ENCODE assay signal across 18 cellular contexts in genomic region chr17:68095205-68095811, GRCh38. TPM values are rescaled to one million over a fixed set of nuclear protein-coding genes. Genes with fewer than 3 reads are reported as not detected.
DNase-seq lines count a peak whose midpoint lies in the region; ATAC-seq, FAIRE-seq and TF ChIP-seq lines count a peak whose summit lies in the region.
"Had no signal": no experiment of that assay in that cellular context is flagged by ENCODE, and none has a peak within 500 bp of the region (broad histone marks: within the 10 kb centered on the region; RNA-seq: fewer than 3 reads in every experiment).

No MANE protein-coding gene starts in this region.

- H3K27ac Mint-ChIP-seq in endodermal cell (no peak overlapping the region), osteocyte (ENCODE audit: unreplicated experiment) (no peak overlapping the region), endothelial cell (ENCODE audit: unreplicated experiment) (no peak overlapping the region)
- H3K27ac Mint-ChIP-seq in activated naive CD8-positive, alpha-beta T cell treated with anti-CD3 and anti-CD28 coated beads for 36 hours: no peak overlapping the region
- H3K27ac Mint-ChIP-seq: GM23338, H9 had no signal

- no peak overlapping the region for H3K4me3 ChIP-seq in endodermal cell (ENCODE audit: low read length)
- H3K4me3 ChIP-seq: GM12878, GM23338 had no signal

- peak; percentile 38 for FAIRE-seq in HTR-8/SVneo (lab: Jason Lieb, UNC)
- FAIRE-seq: GM12878 had no signal

- H3K9me3 ChIP-seq in endodermal cell (ENCODE audit: control insufficient read depth, low read length): peaks cover 2% of the 10 kb centered on the region

- no peak overlapping the region for H3K27ac ChIP-seq in endodermal cell (ENCODE audit: low read depth, low read length)

- H3K9ac ChIP-seq in endodermal cell (ENCODE audit: extremely low read depth, low read length, poor library complexity, severe bottlenecking): no peak overlapping the region

- H3K36me3 ChIP-seq in endodermal cell (ENCODE audit: control insufficient read depth, insufficient read depth, low read length): no peaks in the 10 kb centered on the region

- peaks cover 13% of the 10 kb centered on the region for H3K9me3 Mint-ChIP-seq in endodermal cell
- no peaks in the 10 kb centered on the region for H3K9me3 Mint-ChIP-seq in osteocyte (ENCODE audit: unreplicated experiment)
- H3K9me3 Mint-ChIP-seq in endothelial cell (ENCODE audit: unreplicated experiment): no peaks in the 10 kb centered on the region
- no peaks in the 10 kb centered on the region for H3K9me3 Mint-ChIP-seq in activated naive CD8-positive, alpha-beta T cell treated with anti-CD3 and anti-CD28 coated beads for 36 hours
- H3K9me3 Mint-ChIP-seq: CD4-positive, alpha-beta memory T cell had no signal

- H3K27me3 Mint-ChIP-seq in endodermal cell (ENCODE audit: insufficient read depth) (peaks cover 15% of the 10 kb centered on the region), osteocyte (ENCODE audit: unreplicated experiment) (no peaks in the 10 kb centered on the region), endothelial cell (ENCODE audit: unreplicated experiment) (no peaks in the 10 kb centered on the region)
- H3K27me3 Mint-ChIP-seq in activated naive CD8-positive, alpha-beta T cell treated with anti-CD3 and anti-CD28 coated beads for 36 hours: no peaks in the 10 kb centered on the region
- H3K27me3 Mint-ChIP-seq: CD4-positive, alpha-beta memory T cell had no signal

- WGBS in endodermal cell (ENCODE audit: insufficient coverage in 1 of 2, insufficient read length in 1 of 2), 2 experiments: 91 to 94% methylated on average over 8 to 10 of the region's 10 CpGs

- H3K4me3 Mint-ChIP-seq in endodermal cell (no peak overlapping the region), osteocyte (ENCODE audit: unreplicated experiment) (no peak overlapping the region), endothelial cell (ENCODE audit: unreplicated experiment) (no peak overlapping the region)
- no peak overlapping the region for H3K4me3 Mint-ChIP-seq in activated naive CD8-positive, alpha-beta T cell treated with anti-CD3 and anti-CD28 coated beads for 36 hours
- H3K4me3 Mint-ChIP-seq: CD4-positive, alpha-beta memory T cell; GM23338; H9 had no signal

- H3K4me1 Mint-ChIP-seq in endodermal cell: no peaks in the 10 kb centered on the region
- peaks cover 8% of the 10 kb centered on the region for H3K4me1 Mint-ChIP-seq in osteocyte (ENCODE audit: unreplicated experiment)
- H3K4me1 Mint-ChIP-seq in endothelial cell (ENCODE audit: unreplicated experiment): no peaks in the 10 kb centered on the region
- no peaks in the 10 kb centered on the region for H3K4me1 Mint-ChIP-seq in activated naive CD8-positive, alpha-beta T cell treated with anti-CD3 and anti-CD28 coated beads for 36 hours
- H3K4me1 Mint-ChIP-seq: GM23338, H9 had no signal

- H3K27me3 ChIP-seq in endodermal cell (ENCODE audit: control insufficient read depth, insufficient read depth, low read length, poor library complexity, severe bottlenecking): no peaks in the 10 kb centered on the region

- no peaks in the 10 kb centered on the region for H3K4me1 ChIP-seq in endodermal cell (ENCODE audit: control insufficient read depth, insufficient read depth, low read length)

- TF ChIP-seq CTCF in endodermal cell (conservative IDR thresholded peaks at IDR 0.05) (no peak), osteocyte (IDR thresholded peaks at IDR 0.05) (no peak), endothelial cell (IDR thresholded peaks at IDR 0.05; ENCODE audit: unreplicated experiment) (no peak)

- H3K36me3 Mint-ChIP-seq in endodermal cell (ENCODE audit: low read depth) (no peaks in the 10 kb centered on the region), osteocyte (ENCODE audit: unreplicated experiment) (no peaks in the 10 kb centered on the region), endothelial cell (ENCODE audit: low read depth, unreplicated experiment) (no peaks in the 10 kb centered on the region)
- no peaks in the 10 kb centered on the region for H3K36me3 Mint-ChIP-seq in activated naive CD8-positive, alpha-beta T cell treated with anti-CD3 and anti-CD28 coated beads for 36 hours
- H3K36me3 Mint-ChIP-seq: CD4-positive, alpha-beta memory T cell had no signal

- ATAC-seq in GM18517 (IDR thresholded peaks at IDR 0.05; ENCODE audit: unreplicated experiment): no peak
- ATAC-seq: GM12878, GM23338, HCT116 had no signal

- DNase-seq in HTR-8/SVneo (ENCODE audit: insufficient read length, low spot score): no peak
- peak; percentile 5 for DNase-seq in OCI-M1 (lab: John Stamatoyannopoulos, UW)
- peak; percentile 38 for DNase-seq in endodermal cell
- DNase-seq in osteocyte (ENCODE audit: extremely low spot score, unreplicated experiment): peak; percentile 73
- DNase-seq in endothelial cell (ENCODE audit: low spot score): no peak
- no peak for DNase-seq in activated naive CD8-positive, alpha-beta T cell treated with anti-CD3 and anti-CD28 coated beads for 36 hours
- DNase-seq: C1 segment of cervical spinal cord; Calu3; CD4-positive, alpha-beta memory T cell; COR-L47; DMS53; EL; GDM1; H9 had no signal

RNA-seq across cellular contexts. Expression of gene KPNA2, which starts 59.8 kb away (rescaled TPM):
- total RNA-seq in endodermal cell (100 to 1,000 TPM; 248 to 310 TPM), osteocyte (95.0 and 102 TPM in 2 replicates), endothelial cell (ENCODE audit: unreplicated experiment) (104 TPM)
- 444 TPM for polyA plus RNA-seq in endodermal cell (2013, experiment 1 of 2)
- 412 TPM for polyA plus RNA-seq in endodermal cell (2013, experiment 2 of 2)
- total RNA-seq in activated naive CD8-positive, alpha-beta T cell treated with anti-CD3 and anti-CD28 coated beads for 36 hours: 100 to 1,000 TPM; 249 to 252 TPM

Comparison
In these comparisons a context has a peak if more than half of its experiments do, and no peak if none do; other contexts are left out.
1. DNase-seq: peak in OCI-M1 (single experiment), endodermal cell (single experiment) and osteocyte (single experiment); none in HTR-8/SVneo (single experiment), endothelial cell (single experiment) and activated naive CD8-positive, alpha-beta T cell treated with anti-CD3 and anti-CD28 coated beads for 36 hours (single experiment).